ENCODE assay signal across 14 cellular contexts in the genomic region with DNA sequence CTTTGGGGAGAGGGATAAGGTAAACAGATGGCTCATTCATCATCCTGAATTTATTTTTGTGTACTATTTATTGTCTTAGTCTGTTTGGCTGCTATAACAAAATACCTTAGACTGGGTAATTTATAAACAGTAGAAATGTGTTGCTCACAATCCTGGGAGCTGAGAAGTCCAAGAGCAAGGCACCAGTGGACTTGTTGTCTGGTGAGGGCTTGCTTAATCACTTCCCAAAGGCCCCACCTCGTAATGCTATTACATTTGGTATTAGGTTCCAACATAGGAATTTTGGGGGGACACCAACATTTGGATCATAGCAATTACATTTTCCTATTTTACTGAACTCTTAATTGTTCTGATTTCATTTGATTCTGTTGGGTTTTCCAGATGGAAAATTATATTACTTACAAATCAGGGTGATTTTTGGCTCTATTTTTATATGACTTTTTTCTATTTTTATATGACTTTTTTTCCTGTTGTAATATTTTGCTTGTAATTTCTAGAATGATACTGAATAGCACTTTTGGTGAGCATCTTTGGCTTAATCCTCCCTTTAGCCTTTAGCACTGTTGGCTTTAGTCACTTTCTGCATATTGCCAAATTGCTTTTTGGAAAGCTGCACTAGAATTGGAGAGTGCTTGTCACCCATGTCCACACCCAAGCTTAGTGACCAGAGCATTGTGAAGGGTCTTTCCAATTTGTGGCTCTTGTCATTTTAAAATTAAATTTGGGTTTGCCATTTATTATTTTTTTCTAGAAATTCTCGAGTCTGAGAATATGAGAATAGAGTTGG.
"Had no signal": no experiment of that assay in that cellular context is flagged by ENCODE, and none has a peak within 500 bp of the region (broad histone marks: within the 10 kb centered on the region; RNA-seq: fewer than 3 reads in every experiment).

No MANE protein-coding gene starts in this region.

- H3K4me3 Mint-ChIP-seq: naive thymus-derived CD4-positive, alpha-beta T cell; stimulated activated effector memory CD8-positive, alpha-beta T cell treated with anti-CD3 and anti-CD28 coated beads, Interleukin-12 subunit alpha, Interleukin-12 subunit beta, amount 100 ng/mL, for 72 hours; stimulated activated naive CD8-positive, alpha-beta T cell treated with anti-CD3 and anti-CD28 coated beads, Interleukin-15, Interleukin-2, amounts not matched to agents 100 ng/mL and 50 ng/mL, for 24 hours had no signal

- H3K27me3 Mint-ChIP-seq: naive thymus-derived CD4-positive, alpha-beta T cell; stimulated activated naive CD8-positive, alpha-beta T cell treated with anti-CD3 and anti-CD28 coated beads, Interleukin-15, Interleukin-2, amounts not matched to agents 100 ng/mL and 50 ng/mL, for 24 hours had no signal

- H3K27ac Mint-ChIP-seq: naive thymus-derived CD4-positive, alpha-beta T cell; stimulated activated effector memory CD8-positive, alpha-beta T cell treated with anti-CD3 and anti-CD28 coated beads, Interleukin-12 subunit alpha, Interleukin-12 subunit beta, amount 100 ng/mL, for 72 hours; stimulated activated naive CD8-positive, alpha-beta T cell treated with anti-CD3 and anti-CD28 coated beads, Interleukin-15, Interleukin-2, amounts not matched to agents 100 ng/mL and 50 ng/mL, for 24 hours had no signal

- H3K27me3 ChIP-seq: heart right ventricle, testis, tibial nerve, upper lobe of right lung had no signal

- H3K36me3 ChIP-seq: upper lobe of right lung had no signal

- DNase-seq: effector CD8-positive, alpha-beta T cell; heart right ventricle; hypothalamus; kidney glomerular epithelial cell; naive thymus-derived CD4-positive, alpha-beta T cell; posterior cingulate gyrus; stimulated activated CD4-positive, alpha-beta T cell treated with anti-CD3 and anti-CD28 coated beads, Interleukin-4, amount 100 ng/mL, for 1 hour; stimulated activated CD8-positive, alpha-beta memory T cell treated with anti-CD3 and anti-CD28 coated beads, Interleukin-4, amount 100 ng/mL, for 48 hours; testis; upper lobe of right lung had no signal

- H3K9me3 ChIP-seq: heart right ventricle, testis, tibial nerve, upper lobe of right lung had no signal

- ATAC-seq: naive thymus-derived CD4-positive, alpha-beta T cell; stimulated activated effector memory CD8-positive, alpha-beta T cell treated with anti-CD3 and anti-CD28 coated beads, Interleukin-12 subunit alpha, Interleukin-12 subunit beta, amount 100 ng/mL, for 72 hours; upper lobe of right lung had no signal

- H3K9me3 Mint-ChIP-seq: stimulated activated effector memory CD8-positive, alpha-beta T cell treated with anti-CD3 and anti-CD28 coated beads, Interleukin-12 subunit alpha, Interleukin-12 subunit beta, amount 100 ng/mL, for 72 hours; stimulated activated naive CD8-positive, alpha-beta T cell treated with anti-CD3 and anti-CD28 coated beads, Interleukin-15, Interleukin-2, amounts not matched to agents 100 ng/mL and 50 ng/mL, for 24 hours had no signal

- H3K4me3 ChIP-seq: coronary artery, heart right ventricle, testis, tibial nerve, upper lobe of right lung had no signal

- H3K27ac ChIP-seq: coronary artery, heart right ventricle, testis, tibial nerve, upper lobe of right lung had no signal
